ENCODE assay signal across 32 cellular contexts in the genomic region with DNA sequence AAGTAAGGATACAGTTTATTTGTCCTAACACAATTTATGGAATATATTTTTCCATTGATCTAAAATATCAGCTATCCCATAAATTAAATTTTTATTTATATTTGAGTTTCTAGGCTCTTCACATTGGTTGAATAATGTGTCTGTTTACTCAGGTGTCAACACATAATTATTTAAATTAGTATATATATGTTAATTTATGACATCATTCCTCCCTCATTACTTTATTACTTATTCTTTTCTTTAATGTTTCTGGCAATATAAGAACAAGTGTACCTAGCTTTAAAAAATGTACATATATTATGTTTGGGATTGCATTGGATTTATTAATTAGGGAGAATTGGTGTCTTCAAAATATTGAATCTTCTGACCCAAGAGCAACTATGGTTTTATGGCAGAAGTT. TPM values are rescaled to one million over a fixed set of nuclear protein-coding genes. Genes with fewer than 3 reads are reported as not detected.
"Had no signal": no experiment of that assay in that cellular context is flagged by ENCODE, and none has a peak within 500 bp of the region (broad histone marks: within the 10 kb centered on the region; RNA-seq: fewer than 3 reads in every experiment).

No MANE protein-coding gene starts in this region.

- H3K4me3 ChIP-seq: neural progenitor cell, ovary, psoas muscle, skin epidermis, smooth muscle cell, spleen, suprapubic skin, testis, tibial artery, transverse colon, upper lobe of right lung, uterus had no signal

- H3K9me3 ChIP-seq: ovary, testis, upper lobe of right lung had no signal

- H3K4me3 Mint-ChIP-seq: natural killer cell; nephron; neural progenitor cell; stimulated activated memory B cell treated with anti-CD40 and anti-IgM and Interleukin-4, amounts not matched to agents 10 μg/mL and 1 μg/mL and 100 μg/mL, for 72 hours; stimulated activated naive CD8-positive, alpha-beta T cell treated with anti-CD3 and anti-CD28 coated beads, Interleukin-15, amount 100 ng/mL, for 72 hours; type B pancreatic cell had no signal

- H3K36me3 Mint-ChIP-seq: neural progenitor cell; stimulated activated memory B cell treated with anti-CD40 and anti-IgM and Interleukin-4, amounts not matched to agents 10 μg/mL and 1 μg/mL and 100 μg/mL, for 72 hours; type B pancreatic cell had no signal

- H3K36me3 ChIP-seq: neural progenitor cell, ovary, spleen, suprapubic skin, tibial artery, transverse colon, upper lobe of right lung, uterus had no signal

- H3K27ac ChIP-seq: neural progenitor cell, ovary, parathyroid adenoma, psoas muscle, skin epidermis, spleen, suprapubic skin, testis, tibial artery, transverse colon, upper lobe of right lung, uterus had no signal

- H3K4me1 Mint-ChIP-seq: natural killer cell had no signal

- H3K27me3 ChIP-seq: ovary, testis had no signal

- H3K27ac Mint-ChIP-seq: natural killer cell; nephron; neural progenitor cell; progenitor cell of endocrine pancreas; stimulated activated memory B cell treated with anti-CD40 and anti-IgM and Interleukin-4, amounts not matched to agents 10 μg/mL and 1 μg/mL and 100 μg/mL, for 72 hours; stimulated activated naive CD8-positive, alpha-beta T cell treated with anti-CD3 and anti-CD28 coated beads, Interleukin-15, amount 100 ng/mL, for 72 hours; type B pancreatic cell had no signal

- H3K4me1 ChIP-seq: neural progenitor cell, parathyroid adenoma, psoas muscle, suprapubic skin, testis, transverse colon, upper lobe of right lung, uterus had no signal

- DNase-seq: natural killer cell; occipital lobe; ovary; posterior cingulate gyrus; psoas muscle; right cardiac atrium; spleen; stimulated activated CD4-positive, alpha-beta T cell treated with anti-CD3 and anti-CD28 coated beads, Interleukin-12 subunit alpha, Interleukin-12 subunit beta, amount 100 ng/mL, for 4 hours; stimulated activated CD4-positive, alpha-beta T cell treated with anti-CD3 and anti-CD28 coated beads, Interleukin-1b, Interleukin-23, amount 100 ng/mL, for 48 hours; stimulated activated CD4-positive, alpha-beta T cell treated with anti-CD3 and anti-CD28 coated beads, Interleukin-4, amount 100 ng/mL, for 1 hour; stimulated activated CD4-positive, alpha-beta T cell treated with anti-CD3 and anti-CD28 coated beads, Interleukin-4, amount 100 ng/mL, for 4 hours; stimulated activated CD8-positive, alpha-beta memory T cell treated with anti-CD3 and anti-CD28 coated beads, Interleukin-4, amount 100 ng/mL, for 48 hours; stimulated activated naive CD4-positive, alpha-beta T cell; stimulated activated naive CD8-positive, alpha-beta T cell treated with anti-CD3 and anti-CD28 coated beads, Interleukin-15, amount 100 ng/mL, for 72 hours; stimulated activated naive CD8-positive, alpha-beta T cell treated with anti-CD3 and anti-CD28 coated beads, Interleukin-15, Interleukin-2, amounts not matched to agents 100 U/mL and 50 U/mL, for 24 hours; substantia nigra; testis; tibial artery; transverse colon; upper lobe of right lung; uterus had no signal

RNA-seq across cellular contexts. Expression of a gene that starts 31.2 kb away (rescaled TPM):
- total RNA-seq: natural killer cell, occipital lobe, osteoblast, progenitor cell of endocrine pancreas, renal cortical epithelial cell, suprapubic skin had no signal
